In the genomic region with DNA sequence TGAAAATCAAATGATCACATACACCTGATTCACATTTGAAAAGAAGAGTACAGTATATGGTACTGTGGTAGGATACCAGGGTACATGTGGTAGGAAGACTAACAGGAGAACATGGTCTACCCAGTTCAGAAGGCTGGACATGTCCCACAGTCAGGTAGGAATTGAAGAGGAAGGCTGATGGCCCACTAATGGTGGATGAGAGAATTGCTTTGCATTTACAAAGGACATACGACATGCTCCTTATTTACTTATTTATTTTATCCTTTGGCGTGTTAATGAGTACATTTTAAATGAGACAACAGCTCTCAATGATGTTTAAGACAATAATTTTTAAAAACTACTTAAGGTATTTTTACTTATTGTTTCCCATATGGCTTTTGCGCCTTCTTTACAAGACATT, we compare ENCODE assay signal across 15 cellular contexts.
A peak's percentile ranks its signal among the peaks of the same experiment; 100 is the strongest.
DNase-seq lines count a peak whose midpoint lies in the region; ATAC-seq and TF ChIP-seq lines count a peak whose summit lies in the region.
"Had no signal": no experiment of that assay in that cellular context is flagged by ENCODE, and none has a peak within 500 bp of the region (broad histone marks: within the 10 kb centered on the region; RNA-seq: fewer than 3 reads in every experiment).

No MANE protein-coding gene starts in this region.

- H3K9me3 ChIP-seq in Peyer's patch (no peaks in the 10 kb centered on the region), neuronal stem cell (replicated peaks in 1 of 2; ENCODE audit: control insufficient read depth in 2 of 2, insufficient read depth in 1 of 2, low read depth in 1 of 2, low read length in 2 of 2) (no peaks in the 10 kb centered on the region)
- H3K9me3 ChIP-seq: colonic mucosa, heart right ventricle had no signal

- TF ChIP-seq CTCF in GM20000 (IDR thresholded peaks at IDR 0.05; ENCODE audit: extremely low read depth, missing control alignments) (peak; percentile 9), Peyer's patch (IDR thresholded peaks at IDR 0.05) (peak in 4 of 6 experiments; percentile 4 to 27 (median 10)), fibroblast of villous mesenchyme (IDR thresholded peaks at IDR 0.05; ENCODE audit: insufficient read depth, low read depth, low read length) (peak; percentile 15)

- no peak overlapping the region for H2BK15ac ChIP-seq in neuronal stem cell (ENCODE audit: low read length)

- DNase-seq in ACHN (peak; percentile 20), GM20000 (ENCODE audit: low spot score) (no peak), Peyer's patch (no peak), fibroblast of villous mesenchyme (ENCODE audit: low read depth) (no peak), neuronal stem cell (ENCODE audit: low spot score) (no peak), NCI-H446 treated with DMSO at 0.1 percent for 48 hours (lab: John Stamatoyannopoulos, UW) (no peak)
- no peak for DNase-seq in stimulated activated naive CD4-positive, alpha-beta T cell (lab: John Stamatoyannopoulos, UW)
- DNase-seq: activated gamma-delta T cell treated with Interleukin-2 at 50 U/mL for 16 hours, C1 segment of cervical spinal cord, colonic mucosa, heart right ventricle, NCI-H2107 had no signal

- H2BK5ac ChIP-seq in neuronal stem cell (ENCODE audit: low read length) = no peak overlapping the region

- H2AK5ac ChIP-seq in neuronal stem cell (ENCODE audit: low read depth, low read length) = no peak overlapping the region

- H2BK120ac ChIP-seq in neuronal stem cell (ENCODE audit: low read depth, low read length) = no peak overlapping the region

- H3K27me3 ChIP-seq in Peyer's patch (no peaks in the 10 kb centered on the region), neuronal stem cell (ENCODE audit: control insufficient read depth in 3 of 3, insufficient read depth in 3 of 3, low read depth in 1 of 3, low read length in 3 of 3) (peaks cover 0 to 14% (median 0%) of the 10 kb centered on the region in 3 experiments)
- H3K27me3 ChIP-seq: colonic mucosa, heart right ventricle had no signal

- H3K4me1 ChIP-seq in Peyer's patch = peaks cover 0 to 6% (median 0%) of the 10 kb centered on the region in 4 donors
- no peaks in the 10 kb centered on the region for H3K4me1 ChIP-seq in neuronal stem cell (ENCODE audit: control insufficient read depth in 2 of 2, insufficient read depth in 1 of 2, low read depth in 1 of 2, low read length in 2 of 2)
- H3K4me1 ChIP-seq: colonic mucosa had no signal

- H3K4ac ChIP-seq in neuronal stem cell (ENCODE audit: low read length) = no peak overlapping the region

- no peak overlapping the region for H2AFZ ChIP-seq in neuronal stem cell (ENCODE audit: low read length)

- no peak overlapping the region for H3K18ac ChIP-seq in neuronal stem cell (ENCODE audit: low read length)

- H4K8ac ChIP-seq in neuronal stem cell (ENCODE audit: low read depth, low read length) = no peak overlapping the region

- no peaks in the 10 kb centered on the region for H3K36me3 ChIP-seq in Peyer's patch
- H3K36me3 ChIP-seq in neuronal stem cell (replicated peaks in 1 of 2; ENCODE audit: control insufficient read depth in 2 of 2, insufficient read depth in 2 of 2, low read length in 2 of 2) = no peaks in the 10 kb centered on the region
- H3K36me3 ChIP-seq: colonic mucosa, heart right ventricle had no signal

- H3K4me3 ChIP-seq in Peyer's patch = no peak overlapping the region
- H3K4me3 ChIP-seq in fibroblast of villous mesenchyme (ENCODE audit: low read depth, low read length) = no peak overlapping the region
- no peak overlapping the region for H3K4me3 ChIP-seq in neuronal stem cell (ENCODE audit: low read length in 2 of 2)
- H3K4me3 ChIP-seq: colonic mucosa, heart right ventricle, skin epidermis had no signal

- no peak overlapping the region for H3K23ac ChIP-seq in neuronal stem cell (ENCODE audit: low read depth, low read length, poor library complexity)

- ATAC-seq in HG03095 (IDR thresholded peaks at IDR 0.05; ENCODE audit: unreplicated experiment) = no peak
- ATAC-seq: heart right ventricle, Right ventricle myocardium inferior had no signal

- in situ Hi-C loops in ACHN (cut with HindIII; ENCODE audit: low pct_ligation_motif_present, low pct_unique_long_range_greater_than_20kb, low sequenced_read_pairs) = no loop called here

- H3K27ac ChIP-seq in Peyer's patch (no peak overlapping the region), neuronal stem cell (replicated peaks; ENCODE audit: low read length) (no peak overlapping the region)
- H3K27ac ChIP-seq: colonic mucosa had no signal

- no peak for TF ChIP-seq POLR2A in Peyer's patch (IDR thresholded peaks at IDR 0.05)

- H3K79me1 ChIP-seq in neuronal stem cell (ENCODE audit: low read depth, low read length) = no peaks in the 10 kb centered on the region

- WGBS in neuronal stem cell (ENCODE audit: extremely low coverage in 2 of 2, insufficient read length in 2 of 2, insufficient replicate concordance in 1 of 2), 2 donors = no CpG with 5 or more reads among the region's 3 CpGs

- no peak overlapping the region for H3K9ac ChIP-seq in neuronal stem cell (ENCODE audit: low read depth, low read length, poor library complexity)

- H3K14ac ChIP-seq in neuronal stem cell (ENCODE audit: low read length) = no peak overlapping the region

- no peak overlapping the region for H4K91ac ChIP-seq in neuronal stem cell (ENCODE audit: low read depth, low read length, poor library complexity)

- H3K4me2 ChIP-seq in neuronal stem cell (ENCODE audit: insufficient read depth, low read length, poor library complexity, severe bottlenecking) = no peak overlapping the region

- H2BK12ac ChIP-seq in neuronal stem cell (ENCODE audit: low read length) = no peak overlapping the region
